ENCODE assay signal across 15 cellular contexts in genomic region chr15:71304681-71305080, GRCh38.
DNase-seq lines count a peak whose midpoint lies in the region; ATAC-seq and TF ChIP-seq lines count a peak whose summit lies in the region.
"Had no signal": no experiment of that assay in that cellular context is flagged by ENCODE, and none has a peak within 500 bp of the region (broad histone marks: within the 10 kb centered on the region; RNA-seq: fewer than 3 reads in every experiment).

No MANE protein-coding gene starts in this region.

- H3K9ac ChIP-seq in Karpas-422 (ENCODE audit: low read length) (no peak overlapping the region), smooth muscle cell (ENCODE audit: low read depth) (no peak overlapping the region)

- no peaks in the 10 kb centered on the region for H3K27me3 Mint-ChIP-seq in MCF 10A (ENCODE audit: insufficient read depth, unreplicated experiment)

- no peaks in the 10 kb centered on the region for H3K9me3 Mint-ChIP-seq in MCF 10A (ENCODE audit: unreplicated experiment)

- CTCF ChIA-PET in MCF 10A (lab: Yijun Ruan, JAX): interaction anchor here (0.6 to 1.4 kb wide), 2 partner anchors 8 to 1144 kb away, joined by 3 to 5 read pairs; no protein-coding TSS in a partner anchor

- H3K4me3 ChIP-seq in breast epithelium (no peak overlapping the region), Karpas-422 (ENCODE audit: low read length) (no peak overlapping the region), smooth muscle cell (no peak overlapping the region)
- H3K4me3 ChIP-seq: GM23338 had no signal

- no peak overlapping the region for H3K4me2 ChIP-seq in Karpas-422 (ENCODE audit: low read depth, low read length, poor library complexity, severe bottlenecking)
- H3K4me2 ChIP-seq in smooth muscle cell: no peak overlapping the region
- H3K4me2 ChIP-seq: GM23338 had no signal

- no peak for TF ChIP-seq POLR2A in breast epithelium (IDR thresholded peaks at IDR 0.05)

- H3K27ac ChIP-seq in breast epithelium (peak overlapping the region; percentile 11 to 32), Karpas-422 (ENCODE audit: low read length) (no peak overlapping the region), smooth muscle cell (ENCODE audit: low read depth) (no peak overlapping the region)
- H3K27ac ChIP-seq: C4-2B had no signal

- H3K4me1 Mint-ChIP-seq in MCF 10A (ENCODE audit: insufficient read depth, unreplicated experiment): no peaks in the 10 kb centered on the region

- TF ChIP-seq CTCF in breast epithelium (IDR thresholded peaks at IDR 0.05) (no peak), MCF 10A (IDR thresholded peaks at IDR 0.05; ENCODE audit: unreplicated experiment) (no peak), smooth muscle cell (IDR thresholded peaks at IDR 0.05; ENCODE audit: borderline replicate concordance, insufficient read depth, poor library complexity, severe bottlenecking) (no peak)

- H3K36me3 Mint-ChIP-seq in MCF 10A (ENCODE audit: insufficient read depth, unreplicated experiment): no peaks in the 10 kb centered on the region
- H3K36me3 Mint-ChIP-seq: CD4-positive, alpha-beta memory T cell had no signal

- H3K27me3 ChIP-seq in breast epithelium (no peaks in the 10 kb centered on the region), Karpas-422 (ENCODE audit: low read length) (no peaks in the 10 kb centered on the region), smooth muscle cell (ENCODE audit: low read depth) (no peaks in the 10 kb centered on the region)
- H3K27me3 ChIP-seq: BE2C had no signal

- H3K27ac Mint-ChIP-seq in MCF 10A (ENCODE audit: low read depth, unreplicated experiment): no peak overlapping the region
- H3K27ac Mint-ChIP-seq: CD4-positive, alpha-beta memory T cell; GM23338 had no signal

- no peak overlapping the region for H2AFZ ChIP-seq in Karpas-422 (ENCODE audit: low read length)
- no peak overlapping the region for H2AFZ ChIP-seq in smooth muscle cell (ENCODE audit: low read depth)
- H2AFZ ChIP-seq: GM23338 had no signal

- no peaks in the 10 kb centered on the region for H3K79me2 ChIP-seq in Karpas-422 (ENCODE audit: low read length)
- H3K79me2 ChIP-seq in smooth muscle cell (ENCODE audit: low read depth): no peaks in the 10 kb centered on the region

- H3K9me2 ChIP-seq in Karpas-422 (replicated peaks; ENCODE audit: insufficient read depth, low read length): no peaks in the 10 kb centered on the region

- no peaks in the 10 kb centered on the region for H3K36me3 ChIP-seq in breast epithelium
- no peaks in the 10 kb centered on the region for H3K36me3 ChIP-seq in Karpas-422 (ENCODE audit: insufficient read depth, low read length)
- no peaks in the 10 kb centered on the region for H3K36me3 ChIP-seq in smooth muscle cell (ENCODE audit: low read depth)
- H3K36me3 ChIP-seq: BE2C had no signal

- WGBS in smooth muscle cell (ENCODE audit: low lambda C conversion rate): 96% methylated on average over 4 of the region's 4 CpGs

- peaks cover 0 to 10% of the 10 kb centered on the region in 2 donors for H3K4me1 ChIP-seq in breast epithelium
- no peaks in the 10 kb centered on the region for H3K4me1 ChIP-seq in Karpas-422 (ENCODE audit: low read length)
- H3K4me1 ChIP-seq in smooth muscle cell (ENCODE audit: low read depth): no peaks in the 10 kb centered on the region
- H3K4me1 ChIP-seq: BE2C had no signal

- H3K9me3 ChIP-seq in breast epithelium (no peaks in the 10 kb centered on the region), Karpas-422 (ENCODE audit: low read length) (no peaks in the 10 kb centered on the region), smooth muscle cell (replicated peaks; ENCODE audit: low read depth) (no peaks in the 10 kb centered on the region)
- H3K9me3 ChIP-seq: BE2C had no signal

- H4K20me1 ChIP-seq in Karpas-422 (ENCODE audit: insufficient read depth, low read depth, low read length): no peaks in the 10 kb centered on the region
- H4K20me1 ChIP-seq in smooth muscle cell (ENCODE audit: low read depth): no peaks in the 10 kb centered on the region

- DNase-seq in breast epithelium (ENCODE audit: low spot score in 2 of 2) (no peak), MCF 10A (ENCODE audit: unreplicated experiment) (no peak), Karpas-422 (peak; percentile 17), fibroblast of gingiva (ENCODE audit: low read depth) (peak; percentile 66), 8988T (no peak), smooth muscle cell (lab: John Stamatoyannopoulos, UW; ENCODE audit: unreplicated experiment) (no peak)
- DNase-seq: ACHN; BE2C; CD4-positive, alpha-beta memory T cell; DMS79; H7 had no signal

- no peak overlapping the region for H3K4me3 Mint-ChIP-seq in MCF 10A (ENCODE audit: unreplicated experiment)
- H3K4me3 Mint-ChIP-seq: CD4-positive, alpha-beta memory T cell; GM23338 had no signal

- intact Hi-C loops in breast epithelium (cut with DNase I; ENCODE audit: low total_unique reads): no loop called here
- intact Hi-C loops in MCF 10A (cut with micrococcal nuclease): no loop called here

- ATAC-seq in HG03280 (IDR thresholded peaks at IDR 0.05; ENCODE audit: unreplicated experiment) (no peak), GM19351 (IDR thresholded peaks at IDR 0.05; ENCODE audit: unreplicated experiment) (no peak)
- ATAC-seq: GM23338 had no signal

- no peaks in the 10 kb centered on the region for H3F3A ChIP-seq in smooth muscle cell (ENCODE audit: low read depth)

- POLR2A ChIA-PET in MCF 10A (lab: Yijun Ruan, JAX): no interaction called here

- BruUV-seq in MCF 10A (replicated peaks; lab: Mats Ljungman, UMichigan): no TSS peak

Comparison
In these comparisons a context has a peak if more than half of its experiments do, and no peak if none do; other contexts are left out.
1. DNase-seq: peak in Karpas-422 (single experiment) and fibroblast of gingiva (single experiment); none in breast epithelium (0 of 2), MCF 10A (single experiment), 8988T (single experiment) and smooth muscle cell (single experiment).
2. H3K27ac ChIP-seq: peak in breast epithelium (2 of 2); none in Karpas-422 (single experiment) and smooth muscle cell (single experiment).